Comparison of ENCODE assay signal across 12 cellular contexts in the genomic region with DNA sequence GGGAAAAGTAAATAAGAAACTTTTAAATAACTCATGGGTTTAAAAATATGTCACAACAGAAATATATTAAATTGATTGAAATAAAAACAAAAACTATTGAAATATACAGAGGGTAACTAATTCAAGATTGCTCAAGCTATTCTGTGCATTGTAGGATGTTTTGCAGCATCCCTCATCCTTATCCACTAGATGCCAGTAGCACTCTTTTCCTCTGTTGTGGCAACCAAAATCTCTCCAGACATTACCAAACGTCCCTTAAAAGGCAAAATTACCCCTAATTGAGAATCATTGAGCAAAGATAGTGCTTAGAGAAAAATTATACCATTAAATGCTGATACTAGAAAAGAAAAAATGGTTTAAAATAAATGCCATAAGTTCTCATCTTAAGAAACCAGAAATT.
A peak's percentile ranks its signal among the peaks of the same experiment; 100 is the strongest.
DNase-seq lines count a peak whose midpoint lies in the region; ATAC-seq, FAIRE-seq and TF ChIP-seq lines count a peak whose summit lies in the region.
"Had no signal": no experiment of that assay in that cellular context is flagged by ENCODE, and none has a peak within 500 bp of the region (broad histone marks: within the 10 kb centered on the region; RNA-seq: fewer than 3 reads in every experiment).

No MANE protein-coding gene starts in this region.

- H3K9me3 ChIP-seq in adipocyte (ENCODE audit: control insufficient read depth, low read length) (peaks cover 14% of the 10 kb centered on the region), keratinocyte (ENCODE audit: control insufficient read depth, low read depth, low read length) (no peaks in the 10 kb centered on the region)
- no peaks in the 10 kb centered on the region for H3K9me3 ChIP-seq in CD8-positive, alpha-beta T cell (ENCODE audit: low read length)
- H3K9me3 ChIP-seq: colonic mucosa had no signal

- peaks cover 25% of the 10 kb centered on the region for H3K9me3 Mint-ChIP-seq in CD8-positive, alpha-beta T cell

- FAIRE-seq in D721Med (lab: Jason Lieb, UNC): no peak
- no peak for FAIRE-seq in keratinocyte (lab: Jason Lieb, UNC)
- FAIRE-seq: GM19239 had no signal

- no peak overlapping the region for H3K27ac Mint-ChIP-seq in CD8-positive, alpha-beta T cell

- H2AFZ ChIP-seq in keratinocyte (ENCODE audit: control insufficient read depth, low read length): no peak overlapping the region

- H3K36me3 ChIP-seq in adipocyte (ENCODE audit: control insufficient read depth, insufficient read depth, low read length, severe bottlenecking) (no peaks in the 10 kb centered on the region), keratinocyte (ENCODE audit: control insufficient read depth in 2 of 2, extremely low read depth in 1 of 2, insufficient read depth in 2 of 2, low read length in 2 of 2) (no peaks in the 10 kb centered on the region)
- H3K36me3 ChIP-seq in CD8-positive, alpha-beta T cell (ENCODE audit: insufficient read depth, low read length): no peaks in the 10 kb centered on the region
- H3K36me3 ChIP-seq: colonic mucosa had no signal

- no peak for DNase-seq in D721Med (ENCODE audit: insufficient read length, low spot score)
- peak; percentile 39 for DNase-seq in NCI-H1105 treated with DMSO at 0.1 percent for 48 hours (lab: John Stamatoyannopoulos, UW)
- DNase-seq in adipocyte (ENCODE audit: low read depth): peak; percentile 34
- no peak for DNase-seq in keratinocyte (ENCODE audit: low read depth, low spot score)
- DNase-seq in CD8-positive, alpha-beta T cell: no peak
- DNase-seq in G401 (ENCODE audit: low spot score): no peak
- DNase-seq in HuH-7 (ENCODE audit: low spot score): no peak
- DNase-seq: colonic mucosa, NCI-H1048, right cardiac atrium had no signal

- H3K4me1 ChIP-seq in adipocyte (ENCODE audit: control insufficient read depth, insufficient read depth, low read length) (no peaks in the 10 kb centered on the region), keratinocyte (ENCODE audit: control insufficient read depth, extremely low read depth, insufficient read depth, low read length) (no peaks in the 10 kb centered on the region)
- no peaks in the 10 kb centered on the region for H3K4me1 ChIP-seq in CD8-positive, alpha-beta T cell (ENCODE audit: insufficient read depth, low read length)
- H3K4me1 ChIP-seq: colonic mucosa had no signal

- H3K36me3 Mint-ChIP-seq in CD8-positive, alpha-beta T cell: no peaks in the 10 kb centered on the region

- no peaks in the 10 kb centered on the region for H3K79me2 ChIP-seq in keratinocyte (ENCODE audit: control insufficient read depth, insufficient read depth, low read length)

- no peaks in the 10 kb centered on the region for H3K27me3 Mint-ChIP-seq in CD8-positive, alpha-beta T cell (ENCODE audit: low read depth)

- no peaks in the 10 kb centered on the region for H3K4me1 Mint-ChIP-seq in CD8-positive, alpha-beta T cell (ENCODE audit: low read depth)

- in situ Hi-C loops in G401 (cut with HindIII; ENCODE audit: low sequenced_read_pairs): no loop called here

- no peak overlapping the region for H3K9ac ChIP-seq in adipocyte (ENCODE audit: low read length)
- H3K9ac ChIP-seq in keratinocyte (ENCODE audit: control insufficient read depth, extremely low read depth, insufficient read depth, low read length): no peak overlapping the region

- intact Hi-C loops in CD8-positive, alpha-beta T cell (cut with DNase I, micrococcal nuclease): no loop called here

- no peaks in the 10 kb centered on the region for H3K9me1 ChIP-seq in keratinocyte (ENCODE audit: control insufficient read depth, extremely low read depth, insufficient read depth, low read length)

- POLR2A ChIA-PET in CD8-positive, alpha-beta T cell (lab: Charles Lee): no interaction called here

- dilution Hi-C loops in keratinocyte (cut with MboI; ENCODE audit: extremely low pct_ligation_motif_present, low sequenced_read_pairs): no loop called here

- no peak for ATAC-seq in CD8-positive, alpha-beta T cell
- ATAC-seq in activated CD4-positive, CD25-positive, alpha-beta regulatory T cell treated with anti-CD3 and anti-CD28 coated beads, Interleukin-2, amount 50 U/mL, for 24 hours: no peak
- ATAC-seq: right cardiac atrium had no signal

- H3K27me3 ChIP-seq in adipocyte (replicated peaks; ENCODE audit: control insufficient read depth, insufficient read depth, low read length): no peaks in the 10 kb centered on the region
- no peaks in the 10 kb centered on the region for H3K27me3 ChIP-seq in keratinocyte (ENCODE audit: control insufficient read depth, extremely low read depth, insufficient read depth, low read length)
- H3K27me3 ChIP-seq in CD8-positive, alpha-beta T cell (ENCODE audit: insufficient read depth, low read length): no peaks in the 10 kb centered on the region
- H3K27me3 ChIP-seq: colonic mucosa had no signal

- no peak overlapping the region for H3K4me3 ChIP-seq in adipocyte (ENCODE audit: low read length)
- no peak overlapping the region for H3K4me3 ChIP-seq in keratinocyte (ENCODE audit: control insufficient read depth in 2 of 3, extremely low read depth in 1 of 3, insufficient read depth in 2 of 3, low read depth in 1 of 3, low read length in 3 of 3)
- H3K4me3 ChIP-seq in CD8-positive, alpha-beta T cell (ENCODE audit: low read depth, low read length): no peak overlapping the region
- H3K4me3 ChIP-seq: colonic mucosa had no signal

- H3K4me3 Mint-ChIP-seq in CD8-positive, alpha-beta T cell: no peak overlapping the region

- CTCF ChIA-PET in CD8-positive, alpha-beta T cell (lab: Charles Lee): no interaction called here

- H3K4me2 ChIP-seq in keratinocyte (ENCODE audit: control insufficient read depth, extremely low read depth, insufficient read depth, low read depth, low read length): no peak overlapping the region

- no peak overlapping the region for H3K27ac ChIP-seq in keratinocyte (ENCODE audit: control insufficient read depth, insufficient read depth, low read length)
- H3K27ac ChIP-seq in CD8-positive, alpha-beta T cell (ENCODE audit: low read depth, low read length): no peak overlapping the region
- H3K27ac ChIP-seq: colonic mucosa had no signal

- TF ChIP-seq CTCF in D721Med (IDR thresholded peaks at IDR 0.05; ENCODE audit: insufficient read depth, missing control alignments) (peak; percentile 10), keratinocyte (optimal IDR thresholded peaks at IDR 0.05 in 1 of 3, IDR thresholded peaks at IDR 0.05 in 1 of 3, conservative IDR thresholded peaks at IDR 0.05 in 1 of 3; ENCODE audit: extremely low read depth in 1 of 3, insufficient read depth in 2 of 3, low read length in 3 of 3) (peak in 2 of 3 experiments; percentile 14 to 45)
- TF ChIP-seq CTCF in CD8-positive, alpha-beta T cell (IDR thresholded peaks at IDR 0.05): no peak

- H4K20me1 ChIP-seq in keratinocyte (ENCODE audit: control insufficient read depth, extremely low read depth, insufficient read depth, low read length): no peaks in the 10 kb centered on the region

Comparison
In these comparisons a context has a peak if more than half of its experiments do, and no peak if none do; other contexts are left out.
1. DNase-seq: peak in NCI-H1105 treated with DMSO at 0.1 percent for 48 hours (single experiment) and adipocyte (single experiment); none in D721Med (single experiment), keratinocyte (single experiment), CD8-positive, alpha-beta T cell (0 of 7), G401 (single experiment) and HuH-7 (single experiment).